ENCODE assay signal across 25 cellular contexts in the genomic region with DNA sequence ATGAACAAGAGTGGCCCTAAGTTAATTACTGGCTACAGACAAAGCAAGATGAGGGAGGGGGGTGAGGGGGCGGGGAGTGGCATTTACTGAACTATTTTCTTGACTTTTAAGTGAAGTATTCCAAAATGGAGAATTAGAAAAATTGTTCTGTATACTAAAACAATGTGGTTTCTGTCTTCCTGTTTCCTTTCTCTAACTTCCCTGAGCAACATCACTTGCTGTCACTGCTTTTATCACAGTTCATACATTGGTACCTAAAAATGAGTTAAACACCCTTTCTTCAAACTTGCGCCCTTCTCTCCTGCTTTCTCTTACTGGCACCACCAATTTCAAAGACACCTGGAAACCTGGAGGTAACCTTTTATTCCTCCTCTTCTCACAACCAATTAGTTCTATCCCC. TPM values are rescaled to one million over a fixed set of nuclear protein-coding genes. Genes with fewer than 3 reads are reported as not detected.
DNase-seq lines count a peak whose midpoint lies in the region; ATAC-seq and TF ChIP-seq lines count a peak whose summit lies in the region.
"Had no signal": no experiment of that assay in that cellular context is flagged by ENCODE, and none has a peak within 500 bp of the region (broad histone marks: within the 10 kb centered on the region; RNA-seq: fewer than 3 reads in every experiment).

No MANE protein-coding gene starts in this region.

- no peaks in the 10 kb centered on the region for H3K9me3 Mint-ChIP-seq in activated naive CD4-positive, alpha-beta T cell treated with anti-CD3 and anti-CD28 coated beads, Interleukin-2, amount 50 U/mL, for 24 hours
- no peaks in the 10 kb centered on the region for H3K9me3 Mint-ChIP-seq in activated naive CD4-positive, alpha-beta T cell treated with anti-CD3 and anti-CD28 coated beads for 36 hours
- no peaks in the 10 kb centered on the region for H3K9me3 Mint-ChIP-seq in Calu3 (ENCODE audit: low read depth, unreplicated experiment)
- no peaks in the 10 kb centered on the region for H3K9me3 Mint-ChIP-seq in naive thymus-derived CD8-positive, alpha-beta T cell
- H3K9me3 Mint-ChIP-seq: activated naive CD4-positive, alpha-beta T cell treated with anti-CD3 and anti-CD28 coated beads, Interleukin-2, amount 10 ng/mL, durations not matched to agents 7 days and 5 days; activated T-cell treated with anti-CD3 and anti-CD28 coated beads, Interleukin-2, amount 50 U/mL, for 72 hours; H9; stimulated activated naive CD8-positive, alpha-beta T cell treated with anti-CD3 and anti-CD28 coated beads, Interleukin-15, Interleukin-2, amounts not matched to agents 100 ng/mL and 50 ng/mL, for 24 hours had no signal

- H3K9me3 ChIP-seq in OCI-LY7 (ENCODE audit: low read length) = no peaks in the 10 kb centered on the region
- H3K9me3 ChIP-seq: gastroesophageal sphincter, sigmoid colon had no signal

- H3K36me3 ChIP-seq in OCI-LY7 (ENCODE audit: insufficient read depth, low read length) = 0 out of 2 replicates have a peak, but pooled peaks cover 4% of the 10 kb centered on the region
- H3K36me3 ChIP-seq: gastroesophageal sphincter, sigmoid colon had no signal

- ATAC-seq in naive thymus-derived CD8-positive, alpha-beta T cell = peak in 1 of 2 donors; percentile 46
- ATAC-seq: activated T-cell treated with anti-CD3 and anti-CD28 coated beads, Interleukin-2, amount 50 U/mL, for 72 hours; gastroesophageal sphincter; left ventricle myocardium superior; Right ventricle myocardium inferior had no signal

- no peaks in the 10 kb centered on the region for H3K27me3 Mint-ChIP-seq in activated naive CD4-positive, alpha-beta T cell treated with anti-CD3 and anti-CD28 coated beads, Interleukin-2, amount 50 U/mL, for 24 hours
- no peaks in the 10 kb centered on the region for H3K27me3 Mint-ChIP-seq in activated naive CD4-positive, alpha-beta T cell treated with anti-CD3 and anti-CD28 coated beads for 36 hours (ENCODE audit: low read depth)
- no peaks in the 10 kb centered on the region for H3K27me3 Mint-ChIP-seq in Calu3 (ENCODE audit: unreplicated experiment)
- H3K27me3 Mint-ChIP-seq in naive thymus-derived CD8-positive, alpha-beta T cell = no peaks in the 10 kb centered on the region
- H3K27me3 Mint-ChIP-seq: activated naive CD4-positive, alpha-beta T cell treated with anti-CD3 and anti-CD28 coated beads, Interleukin-2, amount 10 ng/mL, durations not matched to agents 7 days and 5 days; stimulated activated naive CD8-positive, alpha-beta T cell treated with anti-CD3 and anti-CD28 coated beads, Interleukin-15, Interleukin-2, amounts not matched to agents 100 ng/mL and 50 ng/mL, for 24 hours had no signal

- intact Hi-C loops in activated naive CD4-positive, alpha-beta T cell treated with anti-CD3 and anti-CD28 coated beads for 36 hours (cut with micrococcal nuclease) = no loop called here
- intact Hi-C loops in Calu3 (cut with micrococcal nuclease; ENCODE audit: unreplicated experiment) (no loop called here), OCI-LY7 (cut with micrococcal nuclease; ENCODE audit: unreplicated experiment) (no loop called here)

- H3K4me1 ChIP-seq in OCI-LY7 (ENCODE audit: insufficient read depth, low read length, poor library complexity, severe bottlenecking) = peaks cover 11% of the 10 kb centered on the region

- POLR2A ChIA-PET in OCI-LY7 (lab: Charles Lee) = no interaction called here
- POLR2A ChIA-PET in naive thymus-derived CD8-positive, alpha-beta T cell (lab: Charles Lee) = no interaction called here
- POLR2A ChIA-PET in HEK293T (lab: Yijun Ruan, JAX) = no interaction called here

- H4K20me1 ChIP-seq in OCI-LY7 (ENCODE audit: insufficient read depth, low read length) = peaks cover 20% of the 10 kb centered on the region

- peaks cover 2% of the 10 kb centered on the region for H3K36me3 Mint-ChIP-seq in activated naive CD4-positive, alpha-beta T cell treated with anti-CD3 and anti-CD28 coated beads, Interleukin-2, amount 50 U/mL, for 24 hours
- H3K36me3 Mint-ChIP-seq in activated naive CD4-positive, alpha-beta T cell treated with anti-CD3 and anti-CD28 coated beads for 36 hours (ENCODE audit: low read depth) = peaks cover 5% of the 10 kb centered on the region
- H3K36me3 Mint-ChIP-seq in Calu3 (ENCODE audit: insufficient read depth, unreplicated experiment) = peaks cover 9% of the 10 kb centered on the region
- H3K36me3 Mint-ChIP-seq in naive thymus-derived CD8-positive, alpha-beta T cell = peaks cover 0 to 6% (median 0%) of the 10 kb centered on the region in 3 donors

- no peak overlapping the region for H3K27ac Mint-ChIP-seq in activated naive CD4-positive, alpha-beta T cell treated with anti-CD3 and anti-CD28 coated beads, Interleukin-2, amount 50 U/mL, for 24 hours
- no peak overlapping the region for H3K27ac Mint-ChIP-seq in activated naive CD4-positive, alpha-beta T cell treated with anti-CD3 and anti-CD28 coated beads for 36 hours
- H3K27ac Mint-ChIP-seq in Calu3 (ENCODE audit: unreplicated experiment) = peak overlapping the region; percentile 55
- peak overlapping the region in 7 of 10 donors; percentile 4 to 61 (median 14) for H3K27ac Mint-ChIP-seq in naive thymus-derived CD8-positive, alpha-beta T cell
- H3K27ac Mint-ChIP-seq: activated naive CD4-positive, alpha-beta T cell treated with anti-CD3 and anti-CD28 coated beads, Interleukin-2, amount 10 ng/mL, durations not matched to agents 7 days and 5 days; activated T-cell treated with anti-CD3 and anti-CD28 coated beads, Interleukin-2, amount 50 U/mL, for 72 hours; stimulated activated naive CD8-positive, alpha-beta T cell treated with anti-CD3 and anti-CD28 coated beads, Interleukin-15, Interleukin-2, amounts not matched to agents 100 ng/mL and 50 ng/mL, for 24 hours had no signal

- no peak overlapping the region for H3K27ac ChIP-seq in OCI-LY7 (ENCODE audit: low read depth, low read length, poor library complexity, severe bottlenecking)
- H3K27ac ChIP-seq: coronary artery, gastroesophageal sphincter, HL-60, sigmoid colon had no signal

- BruUV-seq in Calu3 (replicated peaks; lab: Mats Ljungman, UMichigan) = no TSS peak
- BruUV-seq in OCI-LY7 (replicated peaks; lab: Mats Ljungman, UMichigan) = no TSS peak

- H3K4me3 Mint-ChIP-seq in activated naive CD4-positive, alpha-beta T cell treated with anti-CD3 and anti-CD28 coated beads, Interleukin-2, amount 50 U/mL, for 24 hours = peak overlapping the region; percentile 15
- no peak overlapping the region for H3K4me3 Mint-ChIP-seq in activated naive CD4-positive, alpha-beta T cell treated with anti-CD3 and anti-CD28 coated beads for 36 hours
- H3K4me3 Mint-ChIP-seq in Calu3 (ENCODE audit: low read depth, unreplicated experiment) = no peak overlapping the region
- H3K4me3 Mint-ChIP-seq in naive thymus-derived CD8-positive, alpha-beta T cell = peak overlapping the region in 8 of 10 donors; percentile 3 to 46 (median 20)
- H3K4me3 Mint-ChIP-seq: activated naive CD4-positive, alpha-beta T cell treated with anti-CD3 and anti-CD28 coated beads, Interleukin-2, amount 10 ng/mL, durations not matched to agents 7 days and 5 days; activated T-cell treated with anti-CD3 and anti-CD28 coated beads, Interleukin-2, amount 50 U/mL, for 72 hours; H9; stimulated activated naive CD8-positive, alpha-beta T cell treated with anti-CD3 and anti-CD28 coated beads, Interleukin-15, Interleukin-2, amounts not matched to agents 100 ng/mL and 50 ng/mL, for 24 hours had no signal

- peaks cover 55% of the 10 kb centered on the region for H3K4me1 Mint-ChIP-seq in activated naive CD4-positive, alpha-beta T cell treated with anti-CD3 and anti-CD28 coated beads, Interleukin-2, amount 50 U/mL, for 24 hours
- H3K4me1 Mint-ChIP-seq in activated naive CD4-positive, alpha-beta T cell treated with anti-CD3 and anti-CD28 coated beads for 36 hours (ENCODE audit: low read depth) = peaks cover 46% of the 10 kb centered on the region
- H3K4me1 Mint-ChIP-seq in Calu3 (ENCODE audit: low read depth, unreplicated experiment) = peaks cover 38% of the 10 kb centered on the region
- H3K4me1 Mint-ChIP-seq in naive thymus-derived CD8-positive, alpha-beta T cell = peaks cover 33 to 52% (median 44%) of the 10 kb centered on the region in 4 donors

- CTCF ChIA-PET in activated naive CD4-positive, alpha-beta T cell treated with anti-CD3 and anti-CD28 coated beads for 36 hours (lab: Charles Lee) = no interaction called here
- CTCF ChIA-PET in Calu3 (lab: Charles Lee) (no interaction called here), OCI-LY7 (lab: Charles Lee; ENCODE audit: unreplicated experiment) (no interaction called here), HEK293T (lab: Yijun Ruan, JAX) (interaction anchor here (0.7 kb wide), 1 partner anchor 1035 kb away, joined by 3 read pairs; no protein-coding TSS in a partner anchor)

- no peaks in the 10 kb centered on the region for H3K9me2 ChIP-seq in OCI-LY7 (ENCODE audit: insufficient read depth, low read length)

- no peak overlapping the region for H2AFZ ChIP-seq in OCI-LY7 (ENCODE audit: low read length)

- no peak overlapping the region for H3K4me3 ChIP-seq in OCI-LY7 (ENCODE audit: low read depth, low read length, poor library complexity, severe bottlenecking)
- H3K4me3 ChIP-seq: coronary artery, gastroesophageal sphincter, sigmoid colon had no signal

- H3K79me2 ChIP-seq in OCI-LY7 (ENCODE audit: insufficient read depth, low read depth, low read length) = peaks cover 74% of the 10 kb centered on the region

- DNase-seq in activated naive CD4-positive, alpha-beta T cell treated with anti-CD3 and anti-CD28 coated beads for 36 hours = no peak
- DNase-seq in Calu3 (no peak), OCI-LY7 (ENCODE audit: low spot score) (no peak), HEK293T (ENCODE audit: extremely low spot score) (no peak), GDM1 (lab: John Stamatoyannopoulos, UW) (no peak)
- DNase-seq in naive thymus-derived CD8-positive, alpha-beta T cell = peak in 1 of 10 donors; percentile 10
- DNase-seq in NK-92 treated with Interleukin-12 subunit alpha and Interleukin-12 subunit beta, amount 100 ng/mL, for 24 hours (lab: John Stamatoyannopoulos, UW) = no peak
- DNase-seq: activated naive CD4-positive, alpha-beta T cell treated with anti-CD3 and anti-CD28 coated beads, Interleukin-2, amount 10 ng/mL, durations not matched to agents 7 days and 5 days; activated T-cell treated with anti-CD3 and anti-CD28 coated beads, Interleukin-2, amount 50 U/mL, for 72 hours; anterior cingulate cortex; H9; left ventricle myocardium superior; midbrain; NCI-H1105; NCI-H1930; NCI-H526 treated with DMSO at 0.1 percent for 48 hours; OCI-M1; posterior cingulate gyrus; sigmoid colon had no signal

- TF ChIP-seq CTCF in Calu3 (IDR thresholded peaks at IDR 0.05; ENCODE audit: unreplicated experiment) (no peak), OCI-LY7 (conservative IDR thresholded peaks at IDR 0.05; ENCODE audit: low read length) (no peak)

- peak overlapping the region; percentile 41; the same call in 1 of the 2 replicates for H3K4me2 ChIP-seq in OCI-LY7 (ENCODE audit: low read length)

TF ChIP-seq in HEK293T, 16 proteins besides CTCF, POLR2A, EP300 and RAD21 (continues in another document):
- no peak for TF ChIP-seq ZNF384 (IDR thresholded peaks at IDR 0.05)
- no peak for TF ChIP-seq L3MBTL2 (conservative IDR thresholded peaks at IDR 0.05)

RNA-seq across cellular contexts. Expression of gene PDZD8, which starts 21.5 kb away (rescaled TPM):
- total RNA-seq in activated naive CD4-positive, alpha-beta T cell treated with anti-CD3 and anti-CD28 coated beads for 36 hours = 10 to 100 TPM; 13.6 to 15.8 TPM
- total RNA-seq in Calu3 (2022) (44.4 and 45.0 TPM in 2 replicates), OCI-LY7 (2022) (26.4 and 28.6 TPM in 2 replicates)
- total RNA-seq in OCI-LY7 (2014; rRNA removed; shearing (Covaris generic)) = 8.6 and 10.5 TPM in 2 replicates
- total RNA-seq in naive thymus-derived CD8-positive, alpha-beta T cell = 10 to 100 TPM; 18.1 to 20.0 TPM
- polyA plus RNA-seq in naive thymus-derived CD8-positive, alpha-beta T cell = 1 to 10 TPM; 7.4 to 9.2 (median 8.5) TPM

Comparison
In these comparisons a context has a peak if more than half of its experiments do, and no peak if none do; other contexts are left out.
1. H3K4me3 Mint-ChIP-seq: peak in activated naive CD4-positive, alpha-beta T cell treated with anti-CD3 and anti-CD28 coated beads, Interleukin-2, amount 50 U/mL, for 24 hours (single experiment) and naive thymus-derived CD8-positive, alpha-beta T cell (8 of 10); none in activated naive CD4-positive, alpha-beta T cell treated with anti-CD3 and anti-CD28 coated beads for 36 hours (single experiment) and Calu3 (single experiment).
2. H3K27ac Mint-ChIP-seq: peak in Calu3 (single experiment) and naive thymus-derived CD8-positive, alpha-beta T cell (7 of 10); none in activated naive CD4-positive, alpha-beta T cell treated with anti-CD3 and anti-CD28 coated beads, Interleukin-2, amount 50 U/mL, for 24 hours (single experiment) and activated naive CD4-positive, alpha-beta T cell treated with anti-CD3 and anti-CD28 coated beads for 36 hours (single experiment).